In the genomic region with DNA sequence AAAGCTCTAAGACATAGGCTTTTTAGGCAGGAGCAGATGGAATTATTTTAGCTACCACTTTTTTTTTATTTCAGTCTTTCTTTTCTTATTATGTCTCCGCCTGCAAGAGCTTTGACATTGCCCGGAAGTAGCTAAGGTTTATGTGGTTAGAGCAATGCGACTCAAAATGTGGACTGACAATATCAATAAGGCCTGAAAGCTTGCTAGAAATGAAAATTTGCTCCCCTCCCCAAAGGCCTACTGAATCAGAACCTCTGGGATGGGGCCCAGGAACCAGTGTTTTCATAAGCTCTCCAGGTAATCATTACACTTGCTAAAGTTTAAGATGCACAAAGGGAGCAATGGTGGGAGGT, we compare ENCODE assay signal across 29 cellular contexts.
DNase-seq lines count a peak whose midpoint lies in the region; ATAC-seq lines count a peak whose summit lies in the region.
"Had no signal": no experiment of that assay in that cellular context is flagged by ENCODE, and none has a peak within 500 bp of the region (broad histone marks: within the 10 kb centered on the region; RNA-seq: fewer than 3 reads in every experiment).

No MANE protein-coding gene starts in this region.

- CTCF ChIA-PET in T-cell (lab: Charles Lee): interaction anchor here (0.6 to 1.6 kb wide), 6 partner anchors 9 to 268 kb away, joined by 3 to 12 read pairs (median 3); no protein-coding TSS in a partner anchor

- no peak for DNase-seq in activated T-cell treated with anti-CD3 and anti-CD28 coated beads, Interleukin-2, amount 50 U/mL, for 72 hours
- DNase-seq in activated T-cell treated with anti-CD3 and anti-CD28 coated beads, Interleukin-2, amount 50 U/mL, for 4 hours: no peak
- DNase-seq in T-cell (no peak), left ventricle myocardium superior (no peak), SHP77 treated with DMSO at 0.1 percent for 48 hours (lab: John Stamatoyannopoulos, UW) (no peak)
- DNase-seq in central memory CD8-positive, alpha-beta T cell (ENCODE audit: low spot score in 2 of 2): no peak
- no peak for DNase-seq in stimulated activated effector memory CD8-positive, alpha-beta T cell treated with anti-CD3 and anti-CD28 coated beads, Interleukin-12 subunit alpha, Interleukin-12 subunit beta, amount 100 ng/mL, for 72 hours (ENCODE audit: low spot score in 2 of 2)
- DNase-seq: activated CD4-positive, CD25-positive, alpha-beta regulatory T cell treated with anti-CD3 and anti-CD28 coated beads, Interleukin-2, amount 50 U/mL, for 72 hours; activated naive CD4-positive, alpha-beta T cell treated with anti-CD3 and anti-CD28 coated beads for 36 hours; activated T-cell treated with anti-CD3 and anti-CD28 coated beads, Interleukin-2, amount 50 U/mL, for 48 hours; AML-193; amniotic stem cell; cerebellar nuclear complex; gastrocnemius medialis; H7; KBM-7; kidney glomerular epithelial cell; lower lobe of right lung; MG63; NCI-H1105 treated with DMSO at 0.1 percent for 48 hours; NCI-H187 treated with DMSO at 0.1 percent for 48 hours; NCI-H2171 treated with DMSO at 0.1 percent for 48 hours; NCI-H510A treated with DMSO at 0.1 percent for 48 hours; retina; stomach; thyroid gland had no signal

- peak overlapping the region in 1 of 2 donors; percentile 60 for H3K4me3 Mint-ChIP-seq in activated T-cell treated with anti-CD3 and anti-CD28 coated beads, Interleukin-2, amount 50 U/mL, for 72 hours
- no peak overlapping the region for H3K4me3 Mint-ChIP-seq in activated T-cell treated with anti-CD3 and anti-CD28 coated beads, Interleukin-2, amount 50 U/mL, for 4 hours
- peak overlapping the region in 1 of 3 donors; percentile 10 for H3K4me3 Mint-ChIP-seq in T-cell
- H3K4me3 Mint-ChIP-seq in central memory CD8-positive, alpha-beta T cell: peak overlapping the region; percentile 39
- H3K4me3 Mint-ChIP-seq in stimulated activated effector memory CD8-positive, alpha-beta T cell treated with anti-CD3 and anti-CD28 coated beads, Interleukin-12 subunit alpha, Interleukin-12 subunit beta, amount 100 ng/mL, for 72 hours: peak overlapping the region; percentile 24
- H3K4me3 Mint-ChIP-seq: activated naive CD4-positive, alpha-beta T cell treated with anti-CD3 and anti-CD28 coated beads for 36 hours; brain; nephron had no signal

- POLR2A ChIA-PET in T-cell (lab: Charles Lee): no interaction called here

- no peaks in the 10 kb centered on the region for H3K36me3 Mint-ChIP-seq in activated T-cell treated with anti-CD3 and anti-CD28 coated beads, Interleukin-2, amount 50 U/mL, for 72 hours (ENCODE audit: insufficient read depth in 2 of 2)
- peaks cover 3% of the 10 kb centered on the region for H3K36me3 Mint-ChIP-seq in activated T-cell treated with anti-CD3 and anti-CD28 coated beads, Interleukin-2, amount 50 U/mL, for 4 hours (ENCODE audit: insufficient read depth)
- H3K36me3 Mint-ChIP-seq in T-cell: peaks cover 8% of the 10 kb centered on the region
- H3K36me3 Mint-ChIP-seq in central memory CD8-positive, alpha-beta T cell (ENCODE audit: insufficient read depth): peaks cover 7% of the 10 kb centered on the region
- no peaks in the 10 kb centered on the region for H3K36me3 Mint-ChIP-seq in stimulated activated effector memory CD8-positive, alpha-beta T cell treated with anti-CD3 and anti-CD28 coated beads, Interleukin-12 subunit alpha, Interleukin-12 subunit beta, amount 100 ng/mL, for 72 hours

- peak in 1 of 2 donors; percentile 39 for ATAC-seq in activated T-cell treated with anti-CD3 and anti-CD28 coated beads, Interleukin-2, amount 50 U/mL, for 72 hours (replicated peaks in 1 of 2)
- no peak for ATAC-seq in activated T-cell treated with anti-CD3 and anti-CD28 coated beads, Interleukin-2, amount 50 U/mL, for 4 hours
- ATAC-seq in T-cell (replicated peaks in 1 of 4): peak in 2 of 4 experiments; percentile 45 to 53
- ATAC-seq in central memory CD8-positive, alpha-beta T cell (replicated peaks; ENCODE audit: extremely low read depth, poor library complexity, severe bottlenecking): peak; percentile 36
- peak; percentile 65 for ATAC-seq in stimulated activated effector memory CD8-positive, alpha-beta T cell treated with anti-CD3 and anti-CD28 coated beads, Interleukin-12 subunit alpha, Interleukin-12 subunit beta, amount 100 ng/mL, for 72 hours
- ATAC-seq in left ventricle myocardium superior: no peak
- no peak for ATAC-seq in HG02642 (IDR thresholded peaks at IDR 0.05; ENCODE audit: poor library complexity, unreplicated experiment)
- ATAC-seq: gastrocnemius medialis, lower lobe of right lung had no signal

- H3K4me1 Mint-ChIP-seq in activated T-cell treated with anti-CD3 and anti-CD28 coated beads, Interleukin-2, amount 50 U/mL, for 72 hours (ENCODE audit: low read depth): peaks cover 21% of the 10 kb centered on the region
- peaks cover 16% of the 10 kb centered on the region for H3K4me1 Mint-ChIP-seq in activated T-cell treated with anti-CD3 and anti-CD28 coated beads, Interleukin-2, amount 50 U/mL, for 4 hours (ENCODE audit: low read depth)
- peaks cover 11 to 31% (median 23%) of the 10 kb centered on the region in 3 donors for H3K4me1 Mint-ChIP-seq in T-cell
- H3K4me1 Mint-ChIP-seq in central memory CD8-positive, alpha-beta T cell: peaks cover 32% of the 10 kb centered on the region
- peaks cover 26% of the 10 kb centered on the region for H3K4me1 Mint-ChIP-seq in stimulated activated effector memory CD8-positive, alpha-beta T cell treated with anti-CD3 and anti-CD28 coated beads, Interleukin-12 subunit alpha, Interleukin-12 subunit beta, amount 100 ng/mL, for 72 hours

- intact Hi-C loops in left ventricle myocardium superior (cut with micrococcal nuclease): loop anchor here (5.0 kb wide), 1 partner anchor 268 kb away; no protein-coding TSS in a partner anchor

- peak overlapping the region; percentile 83 for H3K27ac Mint-ChIP-seq in activated T-cell treated with anti-CD3 and anti-CD28 coated beads, Interleukin-2, amount 50 U/mL, for 72 hours
- peak overlapping the region; percentile 82 to 84 for H3K27ac Mint-ChIP-seq in T-cell
- H3K27ac Mint-ChIP-seq in central memory CD8-positive, alpha-beta T cell (ENCODE audit: low read depth): peak overlapping the region; percentile 73
- peak overlapping the region; percentile 80 for H3K27ac Mint-ChIP-seq in stimulated activated effector memory CD8-positive, alpha-beta T cell treated with anti-CD3 and anti-CD28 coated beads, Interleukin-12 subunit alpha, Interleukin-12 subunit beta, amount 100 ng/mL, for 72 hours
- H3K27ac Mint-ChIP-seq: activated naive CD4-positive, alpha-beta T cell treated with anti-CD3 and anti-CD28 coated beads for 36 hours; brain; nephron had no signal

- H3K9me3 Mint-ChIP-seq in activated T-cell treated with anti-CD3 and anti-CD28 coated beads, Interleukin-2, amount 50 U/mL, for 72 hours: no peaks in the 10 kb centered on the region
- H3K9me3 Mint-ChIP-seq in activated T-cell treated with anti-CD3 and anti-CD28 coated beads, Interleukin-2, amount 50 U/mL, for 4 hours: no peaks in the 10 kb centered on the region
- no peaks in the 10 kb centered on the region for H3K9me3 Mint-ChIP-seq in T-cell
- H3K9me3 Mint-ChIP-seq in central memory CD8-positive, alpha-beta T cell: no peaks in the 10 kb centered on the region
- H3K9me3 Mint-ChIP-seq in stimulated activated effector memory CD8-positive, alpha-beta T cell treated with anti-CD3 and anti-CD28 coated beads, Interleukin-12 subunit alpha, Interleukin-12 subunit beta, amount 100 ng/mL, for 72 hours: no peaks in the 10 kb centered on the region
- H3K9me3 Mint-ChIP-seq: activated naive CD4-positive, alpha-beta T cell treated with anti-CD3 and anti-CD28 coated beads for 36 hours; nephron had no signal

- H3K27me3 Mint-ChIP-seq in activated T-cell treated with anti-CD3 and anti-CD28 coated beads, Interleukin-2, amount 50 U/mL, for 72 hours (ENCODE audit: low read depth): no peaks in the 10 kb centered on the region
- H3K27me3 Mint-ChIP-seq in activated T-cell treated with anti-CD3 and anti-CD28 coated beads, Interleukin-2, amount 50 U/mL, for 4 hours (ENCODE audit: low read depth): no peaks in the 10 kb centered on the region
- no peaks in the 10 kb centered on the region for H3K27me3 Mint-ChIP-seq in T-cell
- no peaks in the 10 kb centered on the region for H3K27me3 Mint-ChIP-seq in central memory CD8-positive, alpha-beta T cell

Comparison
In these comparisons a context has a peak if more than half of its experiments do, and no peak if none do; other contexts are left out.
1. ATAC-seq: peak in central memory CD8-positive, alpha-beta T cell (single experiment) and stimulated activated effector memory CD8-positive, alpha-beta T cell treated with anti-CD3 and anti-CD28 coated beads, Interleukin-12 subunit alpha, Interleukin-12 subunit beta, amount 100 ng/mL, for 72 hours (single experiment); none in activated T-cell treated with anti-CD3 and anti-CD28 coated beads, Interleukin-2, amount 50 U/mL, for 4 hours (0 of 2), left ventricle myocardium superior (single experiment) and HG02642 (single experiment).
2. Peak in every context shown above with its lines, with median percentiles within 50 percentile points of each other: H3K27ac Mint-ChIP-seq.